ENCODE assay signal across 10 cellular contexts in the genomic region with DNA sequence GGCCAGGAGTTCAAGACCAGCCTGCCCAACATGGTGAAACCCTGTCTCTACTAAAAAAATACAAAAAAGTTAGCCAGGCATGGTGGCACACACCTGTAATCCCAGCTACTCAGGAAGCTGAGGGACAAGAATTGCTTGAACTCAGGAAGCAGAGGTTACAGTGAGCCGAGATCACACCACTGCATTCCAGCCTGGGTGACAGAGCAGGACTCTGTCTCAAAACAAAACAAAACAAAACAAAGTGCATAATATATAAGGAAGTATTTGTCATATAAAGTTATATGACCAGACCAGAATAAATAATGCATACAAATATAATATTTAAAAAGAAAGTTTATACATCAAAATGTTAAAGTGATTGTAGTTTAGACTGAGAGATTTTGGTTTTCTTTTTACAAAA. TPM values are rescaled to one million over a fixed set of nuclear protein-coding genes. Genes with fewer than 3 reads are reported as not detected.
A peak's percentile ranks its signal among the peaks of the same experiment; 100 is the strongest.
DNase-seq lines count a peak whose midpoint lies in the region; TF ChIP-seq lines count a peak whose summit lies in the region.
"Not testable (repeated sequence)": the region's sequence is repeated elsewhere in the genome, so short reads cannot be mapped to it uniquely, and the experiment has no call there.
"Had no signal": no experiment of that assay in that cellular context is flagged by ENCODE, and none has a peak within 500 bp of the region (broad histone marks: within the 10 kb centered on the region; RNA-seq: fewer than 3 reads in every experiment).

No MANE protein-coding gene starts in this region.

- peaks cover 20% of the 10 kb centered on the region for H3K4me1 ChIP-seq in SJSA1 (replicated peaks)
- H3K4me1 ChIP-seq in breast epithelium; fibroblast of lung (ENCODE audit: control insufficient read depth, extremely low read depth, insufficient read depth, low read length): not testable (repeated sequence)
- H3K4me1 ChIP-seq in subcutaneous abdominal adipose tissue (ENCODE audit: control insufficient read depth in 5 of 5, insufficient read depth in 5 of 5, low read length in 5 of 5) = peaks cover 15 to 31% (median 21%) of the 10 kb centered on the region in 5 donors

- H3K9me3 Mint-ChIP-seq in osteocyte (ENCODE audit: unreplicated experiment) = peaks cover 18% of the 10 kb centered on the region

- not testable (repeated sequence) for H3K79me2 ChIP-seq in fibroblast of lung (ENCODE audit: control insufficient read depth, insufficient read depth, low read length)

- peaks cover 72% of the 10 kb centered on the region for H3K4me1 Mint-ChIP-seq in osteocyte (ENCODE audit: unreplicated experiment)

- not testable (repeated sequence) for H2AFZ ChIP-seq in fibroblast of lung (ENCODE audit: low read length)

- H3K27me3 Mint-ChIP-seq in osteocyte (ENCODE audit: unreplicated experiment) = not testable (repeated sequence)

- not testable (repeated sequence) for H3K36me3 ChIP-seq in SJSA1; breast epithelium; fibroblast of lung (ENCODE audit: control insufficient read depth, insufficient read depth, low read length)
- peaks cover under 1 to 13% (median 3%) of the 10 kb centered on the region in 5 donors for H3K36me3 ChIP-seq in subcutaneous abdominal adipose tissue (ENCODE audit: control insufficient read depth in 5 of 5, insufficient read depth in 5 of 5, low read length in 5 of 5)

- intact Hi-C loops in breast epithelium (cut with DNase I; ENCODE audit: low total_unique reads) = not testable (repeated sequence)

- peak overlapping the region; percentile 92 for H3K27ac Mint-ChIP-seq in osteocyte (ENCODE audit: unreplicated experiment)

- H3K4me3 ChIP-seq in SJSA1; breast epithelium; fibroblast of lung (replicated peaks in 1 of 4; ENCODE audit: control extremely low read depth in 1 of 4, insufficient read depth in 1 of 4, low read depth in 3 of 4, low read length in 4 of 4); subcutaneous abdominal adipose tissue (ENCODE audit: low read depth in 1 of 5, low read length in 5 of 5): not testable (repeated sequence)

- H3K36me3 Mint-ChIP-seq in osteocyte (ENCODE audit: unreplicated experiment) = peaks cover 15% of the 10 kb centered on the region

- not testable (repeated sequence) for TF ChIP-seq POLR2A in breast epithelium (IDR thresholded peaks at IDR 0.05)

- peak overlapping the region; percentile 98 for H3K27ac ChIP-seq in SJSA1
- H3K27ac ChIP-seq in breast epithelium = peak overlapping the region; percentile 63 to 77
- H3K27ac ChIP-seq in fibroblast of lung (ENCODE audit: insufficient read depth, low read length) = peak overlapping the region; percentile 91
- peak overlapping the region; percentile 70 for H3K27ac ChIP-seq in subcutaneous abdominal adipose tissue (ENCODE audit: low read depth, low read length)

- H3K4me2 ChIP-seq in fibroblast of lung (ENCODE audit: extremely low read depth, insufficient read depth, low read length) = peak overlapping the region; percentile 85

- not testable (repeated sequence) for H3K27me3 ChIP-seq in SJSA1 (replicated peaks); breast epithelium; fibroblast of lung (ENCODE audit: control insufficient read depth, insufficient read depth, low read length); subcutaneous abdominal adipose tissue (ENCODE audit: control insufficient read depth in 5 of 5, insufficient read depth in 4 of 5, low read length in 5 of 5)

- not testable (repeated sequence) for H3K9me3 ChIP-seq in SJSA1 (replicated peaks); breast epithelium; fibroblast of lung (ENCODE audit: control insufficient read depth, insufficient read depth, low read depth, low read length)
- peaks cover 0 to 11% (median 0%) of the 10 kb centered on the region in 5 donors for H3K9me3 ChIP-seq in subcutaneous abdominal adipose tissue (ENCODE audit: control insufficient read depth in 5 of 5, low read length in 5 of 5)

- not testable (repeated sequence) for TF ChIP-seq CTCF in breast epithelium (IDR thresholded peaks at IDR 0.05); fibroblast of lung (conservative IDR thresholded peaks at IDR 0.05 in 1 of 2, IDR thresholded peaks at IDR 0.05 in 1 of 2; ENCODE audit: low read depth in 1 of 2, low read length in 2 of 2); osteocyte (IDR thresholded peaks at IDR 0.05)

- DNase-seq in A172 (ENCODE audit: low spot score) (peak; percentile 18), HT-29 (ENCODE audit: low spot score) (peak; percentile 8), SJSA1 (ENCODE audit: low read depth in 1 of 2, low spot score in 2 of 2) (peak in 1 of 2 experiments; percentile 42), kidney tubule cell (ENCODE audit: low spot score) (peak; percentile 50)
- DNase-seq in breast epithelium (ENCODE audit: low spot score in 2 of 2); fibroblast of lung (ENCODE audit: low read depth in 2 of 2); osteocyte (ENCODE audit: extremely low spot score, unreplicated experiment): not testable (repeated sequence)

- H3K4me3 Mint-ChIP-seq in osteocyte (ENCODE audit: unreplicated experiment) = not testable (repeated sequence)

- not testable (repeated sequence) for H4K20me1 ChIP-seq in fibroblast of lung (ENCODE audit: control insufficient read depth, extremely low read depth, insufficient read depth, low read length)

- not testable (repeated sequence) for H3K9ac ChIP-seq in fibroblast of lung (ENCODE audit: insufficient read depth, low read length)
- peak overlapping the region in 1 of 5 donors; percentile 20 for H3K9ac ChIP-seq in subcutaneous abdominal adipose tissue (ENCODE audit: low read length in 5 of 5)

RNA-seq across cellular contexts. Expression of a gene that starts 39.4 kb away (rescaled TPM):
- total RNA-seq in A172 (2014; rRNA removed; shearing (Covaris generic)) = 2.0 and 2.8 TPM in 2 replicates
- total RNA-seq in HT-29 (2014; rRNA removed; shearing (Covaris generic)) = 1.1 and 1.6 TPM in 2 replicates
- total RNA-seq in SJSA1 (2014; rRNA removed; shearing (Covaris generic)) = 0.91 and 1.6 TPM in 2 replicates
- total RNA-seq in breast epithelium = 100 to 1,000 TPM in 1 of 3 donors, 10 to 100 TPM in 2; 44.5 to 408 (median 72.8) TPM
- total RNA-seq in fibroblast of lung = 11.8 and 15.7 TPM in 2 replicates
- 6.4 and 17.8 TPM in 2 replicates for polyA plus RNA-seq in fibroblast of lung
- 4.1 and 11.5 TPM in 2 replicates for polyA plus RNA-seq in fibroblast of lung (2012)
- polyA minus RNA-seq in fibroblast of lung (ENCODE audit: low replicate concordance) = 5.6 and 10.3 TPM in 2 replicates
- total RNA-seq in osteocyte = 14.2 and 14.5 TPM in 2 replicates
- total RNA-seq: activated B cell treated with CpG ODN at 0.5 μM for 24 hours had no signal
- polyA plus RNA-seq: CD4-positive, alpha-beta memory T cell had no signal
